In the genomic region with DNA sequence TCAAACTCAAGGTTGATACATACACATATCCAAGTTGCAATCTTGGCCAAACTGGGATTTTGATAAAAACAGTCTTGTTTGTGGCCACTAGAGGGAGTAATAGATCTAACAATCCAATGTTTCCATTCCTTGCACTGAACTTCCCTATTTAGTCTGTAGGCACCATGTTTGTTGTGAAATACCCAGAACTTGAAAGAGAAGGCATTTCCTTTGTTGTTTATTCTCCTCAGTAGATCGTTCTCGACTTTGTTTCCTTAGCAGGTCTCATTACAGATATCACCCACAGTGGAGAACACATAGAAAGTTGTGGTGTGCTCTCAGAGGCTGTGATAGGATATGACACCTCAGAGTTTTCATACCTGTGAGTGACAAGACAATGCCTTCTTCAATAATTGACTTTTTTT, we compare ENCODE assay signal across 8 cellular contexts.
A peak's percentile ranks its signal among the peaks of the same experiment; 100 is the strongest.
DNase-seq lines count a peak whose midpoint lies in the region; ATAC-seq, FAIRE-seq and TF ChIP-seq lines count a peak whose summit lies in the region.

No MANE protein-coding gene starts in this region.

- H4K8ac ChIP-seq in H1 (ENCODE audit: extremely low read depth, insufficient read depth, low read length) (no peak overlapping the region), mesenchymal stem cell (ENCODE audit: low read length) (no peak overlapping the region)

- H3K79me2 ChIP-seq in GM23248 (ENCODE audit: insufficient read depth) (no peaks in the 10 kb centered on the region), H1 (ENCODE audit: control insufficient read depth in 1 of 2, insufficient read depth in 2 of 2, low read length in 2 of 2) (no peaks in the 10 kb centered on the region)

- intact Hi-C loops in uterus (cut with DNase I; ENCODE audit: low total_unique reads): loop anchor here (5.0 kb wide), 1 partner anchor 70 kb away; a partner anchor contains a TSS

- no peak overlapping the region for H3K9ac ChIP-seq in GM23248
- H3K9ac ChIP-seq in H1 (replicated peaks in 1 of 4; ENCODE audit: extremely low read depth in 1 of 4, low read depth in 3 of 4, low read length in 3 of 4): no peak overlapping the region
- H3K9ac ChIP-seq in mesenchymal stem cell (ENCODE audit: low read length): peak overlapping the region; percentile 61

- H3K4me3 ChIP-seq in GM23248 (no peak overlapping the region), H1 (ENCODE audit: extremely low read depth in 1 of 4, insufficient read depth in 2 of 4, low read depth in 3 of 4, low read length in 4 of 4) (no peak overlapping the region), mesenchymal stem cell (ENCODE audit: insufficient read depth in 1 of 2, low read depth in 1 of 2, low read length in 2 of 2) (no peak overlapping the region), uterus (no peak overlapping the region)

- POLR2A ChIA-PET in H1 (lab: Charles Lee; ENCODE audit: partially characterized antibody): no interaction called here

- H3K23ac ChIP-seq in H1 (ENCODE audit: insufficient read length) (no peak overlapping the region), mesenchymal stem cell (ENCODE audit: low read length in 2 of 2) (no peak overlapping the region)

- H2BK12ac ChIP-seq in H1 (ENCODE audit: low read depth, low read length) (no peak overlapping the region), mesenchymal stem cell (ENCODE audit: low read length in 2 of 2) (no peak overlapping the region)

- H3K9me2 ChIP-seq in GM23248 (ENCODE audit: insufficient read depth): no peaks in the 10 kb centered on the region

- peak; percentile 88 for ATAC-seq in SK-N-SH treated with all-trans-retinoic acid at 6 μM for 48 hours

- peak; percentile 86 to 87 for TF ChIP-seq RAD21 in H1 (IDR thresholded peaks at IDR 0.05 in 1 of 2, conservative IDR thresholded peaks at IDR 0.05 in 1 of 2; ENCODE audit: low read depth in 2 of 2, low read length in 2 of 2)

- H4K20me1 ChIP-seq in GM23248 (ENCODE audit: insufficient read depth) (no peaks in the 10 kb centered on the region), H1 (replicated peaks in 1 of 2; ENCODE audit: control insufficient read depth in 1 of 2, insufficient read depth in 2 of 2, low read length in 2 of 2) (peaks cover 0 to under 1% of the 10 kb centered on the region in 2 experiments)

- 0 to 3% methylated on average over 2 of the region's 2 CpGs for WGBS in GM23248 (ENCODE audit: low coverage in 1 of 2, low lambda C conversion rate in 2 of 2, missing lambda C conversion rate in 2 of 2), 2 experiments
- WGBS in H1 (ENCODE audit: extremely low coverage in 1 of 2, insufficient coverage in 1 of 2, insufficient read length in 1 of 2, insufficient replicate concordance in 2 of 2, low coverage in 1 of 2, low lambda C conversion rate in 2 of 2, missing lambda C conversion rate in 1 of 2), 2 experiments: 20% methylated on average over 2 of the region's 2 CpGs; no CpG with 5 or more reads in 1 of the 2 experiments
- no CpG with 5 or more reads among the region's 2 CpGs for WGBS in mesenchymal stem cell

- no peak for TF ChIP-seq EP300 in H1 (IDR thresholded peaks at IDR 0.05; ENCODE audit: borderline replicate concordance in 1 of 2, low read depth in 2 of 2, low read length in 2 of 2)

- H3K9me3 ChIP-seq in GM23248 (ENCODE audit: low read depth) (no peaks in the 10 kb centered on the region), H1 (ENCODE audit: insufficient read depth in 2 of 2, low read depth in 1 of 2, low read length in 1 of 2) (no peaks in the 10 kb centered on the region), mesenchymal stem cell (ENCODE audit: control insufficient read depth, low read length) (peaks cover 2% of the 10 kb centered on the region), uterus (no peaks in the 10 kb centered on the region)

- H3K18ac ChIP-seq in H1 (ENCODE audit: extremely low read depth, low read length) (no peak overlapping the region), mesenchymal stem cell (ENCODE audit: low read depth in 1 of 2, low read length in 2 of 2) (no peak overlapping the region)

- H3K27me3 ChIP-seq in GM23248 (replicated peaks; ENCODE audit: insufficient read depth) (no peaks in the 10 kb centered on the region), H1 (replicated peaks in 1 of 4; ENCODE audit: control insufficient read depth in 3 of 4, extremely low read depth in 1 of 4, insufficient read depth in 3 of 4, low read length in 3 of 4) (no peaks in the 10 kb centered on the region), mesenchymal stem cell (ENCODE audit: control insufficient read depth in 1 of 2, insufficient read depth in 1 of 2, low read length in 2 of 2) (no peaks in the 10 kb centered on the region), uterus (no peaks in the 10 kb centered on the region)

- H3K23me2 ChIP-seq in H1 (ENCODE audit: low read depth, low read length): no peaks in the 10 kb centered on the region

- peak in 2 of 3 experiments; percentile 71 to 88; a peak in 2 of 4 replicates for TF ChIP-seq CTCF in H1 (IDR thresholded peaks at IDR 0.05; ENCODE audit: control extremely low read depth in 1 of 3, insufficient read depth in 1 of 3, low read depth in 1 of 3, low read length in 3 of 3)
- TF ChIP-seq CTCF in uterus (IDR thresholded peaks at IDR 0.05): peak; percentile 75 to 95 (median 88)

- peak; percentile 51 for DNase-seq in DMS79 treated with DMSO at 0.1 percent for 48 hours (lab: John Stamatoyannopoulos, UW)
- DNase-seq in DMS79 (lab: John Stamatoyannopoulos, UW): no peak
- peak; percentile 88 for DNase-seq in GM23248
- DNase-seq in MV-4-11 (lab: John Stamatoyannopoulos, UW): peak; percentile 89
- no peak for DNase-seq in H1 (ENCODE audit: low read depth in 1 of 2, low spot score in 2 of 2)
- peak; percentile 82 for DNase-seq in mesenchymal stem cell
- no peak for DNase-seq in uterus

- H2BK5ac ChIP-seq in H1 (ENCODE audit: low read depth, low read length) (no peak overlapping the region), mesenchymal stem cell (ENCODE audit: low read depth, low read length, poor library complexity, severe bottlenecking) (no peak overlapping the region)

- H3K14ac ChIP-seq in H1 (ENCODE audit: insufficient read length) (no peak overlapping the region), mesenchymal stem cell (ENCODE audit: low read length in 2 of 2) (no peak overlapping the region)

- no peak overlapping the region for H4K91ac ChIP-seq in H1 (replicated peaks; ENCODE audit: insufficient read length, low read length)
- no peak overlapping the region for H4K91ac ChIP-seq in mesenchymal stem cell (ENCODE audit: low read length)

- H4K5ac ChIP-seq in H1 (ENCODE audit: insufficient read length, low read depth, low read length): no peak overlapping the region

- H3K56ac ChIP-seq in H1 (replicated peaks; ENCODE audit: insufficient read length, low read depth, low read length): no peak overlapping the region

- no peak overlapping the region for H2BK20ac ChIP-seq in H1 (ENCODE audit: low read length)

- in situ Hi-C loops in GM23248 (cut with MboI): loop anchor here (5.0 kb wide), 1 partner anchor 145 kb away; no protein-coding TSS in a partner anchor

- H3K4me1 ChIP-seq in GM23248 (ENCODE audit: insufficient read depth) (peaks cover 23% of the 10 kb centered on the region), H1 (replicated peaks in 1 of 4; ENCODE audit: control insufficient read depth in 3 of 4, insufficient read depth in 4 of 4, low read length in 3 of 4) (0 out of 7 replicates have a peak, but pooled peaks cover 0 to 2% (median 0%) of the 10 kb centered on the region in 4 experiments), mesenchymal stem cell (ENCODE audit: control insufficient read depth, insufficient read depth, low read depth, low read length) (no peaks in the 10 kb centered on the region), uterus (no peaks in the 10 kb centered on the region)

- peak; percentile 100 for FAIRE-seq in H1 (lab: Jason Lieb, UNC)

- no peak overlapping the region for H2BK120ac ChIP-seq in H1 (replicated peaks; ENCODE audit: low read depth, low read length)
- no peak overlapping the region for H2BK120ac ChIP-seq in mesenchymal stem cell (ENCODE audit: low read depth, low read length)

- H2AFZ ChIP-seq in GM23248 (peak overlapping the region; percentile 57), H1 (ENCODE audit: low read length) (no peak overlapping the region), mesenchymal stem cell (ENCODE audit: low read depth, low read length) (no peak overlapping the region)

- H2BK15ac ChIP-seq in H1 (ENCODE audit: low read length) (no peak overlapping the region), mesenchymal stem cell (ENCODE audit: low read depth, poor library complexity, severe bottlenecking) (no peak overlapping the region)

- no peaks in the 10 kb centered on the region for H3K79me1 ChIP-seq in H1 (ENCODE audit: low read depth, low read length)
- no peaks in the 10 kb centered on the region for H3K79me1 ChIP-seq in mesenchymal stem cell (replicated peaks; ENCODE audit: low read length, poor library complexity, severe bottlenecking)

- peak overlapping the region; percentile 29 for H3K4me2 ChIP-seq in GM23248 (ENCODE audit: unreplicated experiment)
- no peak overlapping the region for H3K4me2 ChIP-seq in H1 (ENCODE audit: insufficient read depth in 1 of 2, low read depth in 2 of 2, low read length in 2 of 2)
- no peak overlapping the region for H3K4me2 ChIP-seq in mesenchymal stem cell (ENCODE audit: low read length, poor library complexity, severe bottlenecking)

- H3K36me3 ChIP-seq in GM23248 (ENCODE audit: low read depth): peaks cover 34% of the 10 kb centered on the region
- H3K36me3 ChIP-seq in H1 (ENCODE audit: control insufficient read depth in 2 of 4, insufficient read depth in 4 of 4, low read length in 3 of 4): peaks cover 0 to 10% (median 7%) of the 10 kb centered on the region in 4 experiments; a peak in 4 of 8 replicates
- peaks cover 4 to 52% of the 10 kb centered on the region in 2 experiments for H3K36me3 ChIP-seq in mesenchymal stem cell (ENCODE audit: control insufficient read depth in 1 of 2, insufficient read depth in 2 of 2, low read depth in 1 of 2, low read length in 2 of 2)
- H3K36me3 ChIP-seq in uterus: no peaks in the 10 kb centered on the region

- TF ChIP-seq POLR2A in H1 (IDR thresholded peaks at IDR 0.05; ENCODE audit: control extremely low read depth in 1 of 2, low read depth in 2 of 2, low read length in 2 of 2) (no peak), uterus (IDR thresholded peaks at IDR 0.05) (no peak)

- CTCF ChIA-PET in H1 (lab: Charles Lee; ENCODE audit: partially characterized antibody): interaction anchor here (0.6 to 11.5 kb wide), 49 partner anchors 10 to 270 kb away, joined by 3 to 173 read pairs (median 6); no protein-coding TSS in a partner anchor

- H3F3A ChIP-seq in GM23248 (ENCODE audit: insufficient read depth): peaks cover 46% of the 10 kb centered on the region

- no peak overlapping the region for H3K4ac ChIP-seq in H1 (replicated peaks; ENCODE audit: insufficient read length, low read depth, low read length)
- no peak overlapping the region for H3K4ac ChIP-seq in mesenchymal stem cell (ENCODE audit: low read depth in 1 of 2, low read length in 2 of 2)

- peak overlapping the region; percentile 49 for H3K27ac ChIP-seq in GM23248
- H3K27ac ChIP-seq in H1 (ENCODE audit: low read depth, low read length): no peak overlapping the region
- H3K27ac ChIP-seq in mesenchymal stem cell (ENCODE audit: low read length, poor library complexity, severe bottlenecking): no peak overlapping the region
- H3K27ac ChIP-seq in uterus: peak overlapping the region; percentile 31 to 53

- H2AK5ac ChIP-seq in H1 (ENCODE audit: low read depth, low read length) (no peak overlapping the region), mesenchymal stem cell (ENCODE audit: low read length, severe bottlenecking) (no peak overlapping the region)

Comparison
In these comparisons a context has a peak if more than half of its experiments do, and no peak if none do; other contexts are left out.
1. DNase-seq: peak in DMS79 treated with DMSO at 0.1 percent for 48 hours (single experiment), GM23248 (single experiment), MV-4-11 (single experiment) and mesenchymal stem cell (single experiment); none in DMS79 (single experiment), H1 (0 of 2) and uterus (0 of 2).
2. H3K27ac ChIP-seq: peak in GM23248 (single experiment) and uterus (2 of 2); none in H1 (single experiment) and mesenchymal stem cell (single experiment).